Comparison of ENCODE assay signal across 8 cellular contexts in the genomic region with DNA sequence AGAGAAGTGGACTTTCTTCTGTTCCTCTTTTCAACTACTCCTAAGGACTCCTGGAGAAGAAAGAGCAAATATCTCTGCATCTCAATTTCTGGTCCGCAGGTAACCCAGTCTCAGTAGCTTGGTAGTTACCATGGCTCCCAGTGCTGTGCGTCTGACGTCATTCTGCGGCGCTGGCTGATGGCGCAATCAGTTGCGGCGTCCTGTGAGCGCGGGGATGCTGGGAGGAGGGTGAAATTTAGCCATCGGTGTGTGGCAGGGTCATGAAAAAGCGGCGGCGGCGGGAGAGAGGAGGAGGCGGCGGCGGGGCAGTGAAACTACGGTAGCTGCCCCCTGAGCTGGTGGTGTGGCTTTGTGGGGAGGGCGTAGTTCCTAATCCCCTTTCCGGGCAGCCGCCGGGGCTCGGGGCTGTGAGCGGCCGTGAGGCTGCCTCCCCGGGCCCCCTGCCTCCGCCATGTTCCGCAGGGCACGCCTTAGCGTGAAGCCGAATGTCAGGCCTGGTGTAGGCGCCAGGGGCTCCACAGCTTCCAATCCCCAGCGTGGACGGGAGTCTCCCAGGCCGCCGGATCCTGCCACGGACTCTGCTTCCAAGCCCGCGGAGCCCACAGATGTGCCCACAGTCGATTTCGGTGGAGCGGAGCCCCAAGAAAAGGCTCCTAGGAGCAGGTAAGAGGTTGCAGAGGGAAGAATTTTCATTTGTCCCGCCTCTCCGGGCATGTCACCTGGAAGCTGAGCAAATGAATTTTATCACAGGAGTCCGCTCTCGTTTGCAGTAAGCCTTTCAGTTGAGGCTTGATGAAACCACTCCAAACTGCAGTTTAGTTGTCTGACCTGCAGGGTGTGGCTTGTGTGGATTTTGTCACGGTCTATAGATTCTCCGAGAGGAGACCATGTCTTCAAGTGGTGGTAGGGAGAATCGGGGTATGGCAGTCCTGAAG. TPM values are rescaled to one million over a fixed set of nuclear protein-coding genes. Genes with fewer than 3 reads are reported as not detected.
DNase-seq lines count a peak whose midpoint lies in the region; ATAC-seq, FAIRE-seq and TF ChIP-seq lines count a peak whose summit lies in the region.

A gene with protein sequence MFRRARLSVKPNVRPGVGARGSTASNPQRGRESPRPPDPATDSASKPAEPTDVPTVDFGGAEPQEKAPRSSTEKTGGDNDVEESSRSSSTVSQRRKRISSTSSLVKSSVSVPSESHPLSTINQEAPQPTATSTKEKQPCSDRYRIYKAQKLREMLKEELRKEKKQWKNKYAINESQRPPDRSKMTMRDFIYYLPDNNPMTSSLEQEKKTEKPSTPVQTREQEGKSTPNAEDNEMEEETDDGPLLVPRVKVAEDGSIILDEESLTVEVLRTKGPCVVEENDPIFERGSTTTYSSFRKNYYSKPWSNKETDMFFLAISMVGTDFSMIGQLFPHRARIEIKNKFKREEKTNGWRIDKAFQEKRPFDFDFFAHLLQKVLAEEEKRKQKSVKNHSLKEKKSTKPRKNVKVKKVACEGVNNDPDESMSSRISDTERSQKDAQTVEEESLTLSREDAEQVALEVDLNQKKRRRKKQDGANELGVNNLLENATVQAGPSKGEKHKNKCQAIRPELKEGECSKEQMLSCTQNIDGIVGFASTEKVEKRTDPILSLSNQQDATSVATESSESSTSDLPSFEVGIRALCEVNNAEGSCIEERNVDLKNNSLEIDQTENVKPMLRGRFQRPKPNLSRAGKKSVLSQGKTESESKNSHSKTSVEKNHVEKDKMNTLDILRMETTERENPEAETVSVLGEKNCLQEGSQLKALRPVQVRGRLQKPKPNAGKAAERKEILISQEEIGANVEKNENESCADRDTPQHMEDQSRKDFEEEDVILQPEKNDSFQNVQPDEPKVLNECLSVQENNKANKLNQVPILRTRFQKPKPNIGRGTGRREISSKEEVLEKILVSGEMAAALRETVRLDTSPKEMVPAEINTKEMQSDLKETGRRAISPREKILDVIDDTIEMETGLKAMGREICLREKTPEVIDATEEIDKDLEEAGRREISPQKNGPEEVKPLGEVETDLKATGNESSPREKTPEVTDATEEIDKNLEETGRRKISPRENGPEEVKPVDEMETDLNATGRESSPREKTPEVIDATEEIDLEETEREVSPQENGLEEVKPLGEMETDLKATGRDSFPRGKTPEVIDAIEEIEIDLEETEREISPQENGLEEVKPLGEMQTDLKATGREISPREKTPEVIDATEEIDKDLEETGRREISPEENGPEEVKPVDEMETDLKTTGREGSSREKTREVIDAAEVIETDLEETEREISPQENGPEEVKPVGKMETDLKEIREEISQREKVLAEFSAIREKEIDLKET (N-terminal part only) (plus strand): TSS at position 225 of the 935 bp plus-strand sequence. CDS start 227 bp downstream, at position 452.

- H3K27me3 Mint-ChIP-seq in activated CD4-positive, alpha-beta T cell treated with anti-CD3 and anti-CD28 coated beads for 36 hours = peaks cover 6% of the 10 kb centered on the region

- peak; percentile 89 for ATAC-seq in HG03457 (IDR thresholded peaks at IDR 0.05; ENCODE audit: unreplicated experiment)
- peak; percentile 93 for ATAC-seq in activated CD4-positive, alpha-beta T cell treated with anti-CD3 and anti-CD28 coated beads for 36 hours

- peak within 1 kb of the TSS; percentile 99 for H3K27ac Mint-ChIP-seq in activated CD4-positive, alpha-beta T cell treated with anti-CD3 and anti-CD28 coated beads for 36 hours

- DNase-seq in BJ (ENCODE audit: low read depth) (peak; percentile 52), GM19239 (ENCODE audit: insufficient read length, low spot score) (peak; percentile 75), NCI-H524 (lab: John Stamatoyannopoulos, UW) (peak; percentile 85 to 88), choroid plexus epithelial cell (ENCODE audit: low read depth) (peak; percentile 95), kidney epithelial cell (ENCODE audit: low read depth) (peak; percentile 80)
- peak; percentile 99 for DNase-seq in activated CD4-positive, alpha-beta T cell treated with anti-CD3 and anti-CD28 coated beads for 36 hours
- peak; percentile 93 to 95 for DNase-seq in stimulated activated CD4-positive, alpha-beta T cell treated with anti-CD3 and anti-CD28 coated beads, Interleukin-15, amount 100 ng/mL, for 48 hours (ENCODE audit: low read depth in 2 of 2)

- H3K4me3 Mint-ChIP-seq in activated CD4-positive, alpha-beta T cell treated with anti-CD3 and anti-CD28 coated beads for 36 hours = peak within 1 kb of the TSS; percentile 93

- POLR2A ChIA-PET in BJ (lab: Charles Lee) = no interaction called here
- POLR2A ChIA-PET in activated CD4-positive, alpha-beta T cell treated with anti-CD3 and anti-CD28 coated beads for 36 hours (lab: Charles Lee) = interaction anchor here (0.9 to 1.1 kb wide), 2 partner anchors 86 to 1015 kb away, joined by 3 read pairs; no protein-coding TSS in a partner anchor

- no peaks in the 10 kb centered on the region for H3K9me3 Mint-ChIP-seq in activated CD4-positive, alpha-beta T cell treated with anti-CD3 and anti-CD28 coated beads for 36 hours (ENCODE audit: low read depth)

- H3K36me3 Mint-ChIP-seq in activated CD4-positive, alpha-beta T cell treated with anti-CD3 and anti-CD28 coated beads for 36 hours (ENCODE audit: low read depth) = peaks cover 27% of the 10 kb centered on the region

- TF ChIP-seq CTCF in BJ (IDR thresholded peaks at IDR 0.05; ENCODE audit: insufficient read depth, low read depth, low read length) = peak; percentile 31; the same call in 1 of the 2 replicates
- peak; percentile 53 for TF ChIP-seq CTCF in choroid plexus epithelial cell (conservative IDR thresholded peaks at IDR 0.05; ENCODE audit: low read depth, low read length)
- peak; percentile 17 for TF ChIP-seq CTCF in kidney epithelial cell (IDR thresholded peaks at IDR 0.05; ENCODE audit: insufficient read depth, low read length, poor library complexity, severe bottlenecking)

- peak; percentile 97 for FAIRE-seq in GM19239 (lab: Jason Lieb, UNC)

- H3K4me1 Mint-ChIP-seq in activated CD4-positive, alpha-beta T cell treated with anti-CD3 and anti-CD28 coated beads for 36 hours = peaks cover 20% of the 10 kb centered on the region

- H3K4me3 ChIP-seq in BJ (ENCODE audit: low read depth, low read length) (peak within 1 kb of the TSS; percentile 78), choroid plexus epithelial cell (ENCODE audit: low read depth, low read length) (peak within 1 kb of the TSS; percentile 76), kidney epithelial cell (ENCODE audit: low read depth, low read length) (peak within 1 kb of the TSS; percentile 83)

- no peaks in the 10 kb centered on the region for H3K36me3 ChIP-seq in BJ (ENCODE audit: control insufficient read depth, insufficient read depth, low read length)
- H3K36me3 ChIP-seq in kidney epithelial cell (ENCODE audit: control insufficient read depth, insufficient read depth, low read length) = peaks cover 1% of the 10 kb centered on the region

- CTCF ChIA-PET in BJ (lab: Yijun Ruan, JAX) = interaction anchor here (0.6 kb wide), 1 partner anchor 22 kb away, joined by 3 read pairs; no protein-coding TSS in a partner anchor
- CTCF ChIA-PET in activated CD4-positive, alpha-beta T cell treated with anti-CD3 and anti-CD28 coated beads for 36 hours (lab: Charles Lee) = interaction anchor here (0.8 to 1.0 kb wide), 2 partner anchors 20 to 125 kb away, joined by 3 to 4 read pairs; no protein-coding TSS in a partner anchor

- H3K27me3 ChIP-seq in BJ (ENCODE audit: control insufficient read depth, insufficient read depth, low read length) (0 out of 2 replicates have a peak, but pooled peaks cover 2% of the 10 kb centered on the region), kidney epithelial cell (ENCODE audit: control insufficient read depth, insufficient read depth, low read length) (peaks cover 2% of the 10 kb centered on the region)

- intact Hi-C loops in activated CD4-positive, alpha-beta T cell treated with anti-CD3 and anti-CD28 coated beads for 36 hours (cut with DNase I, micrococcal nuclease) = loop anchor here (1.0 to 10.0 kb wide), 3 partner anchors 131 to 849 kb away; a partner anchor contains a TSS

RNA-seq across cellular contexts. Expression of the gene that starts here (rescaled TPM):
- 3.7 and 8.3 TPM in 2 replicates for polyA plus RNA-seq in BJ (2011; rRNA removed)
- 5.9 and 7.6 TPM in 2 replicates for polyA minus RNA-seq in BJ (2011; rRNA and poly(A)+ RNA removed)
- total RNA-seq in activated CD4-positive, alpha-beta T cell treated with anti-CD3 and anti-CD28 coated beads for 36 hours = 10 to 100 TPM; 27.2 to 30.1 TPM
- 22.7 and 24.1 TPM in 2 replicates for total RNA-seq in kidney epithelial cell

Comparison
In these comparisons a context has a peak if more than half of its experiments do, and no peak if none do; other contexts are left out.
1. Peak in every context shown above with its lines: DNase-seq, ATAC-seq and H3K4me3 ChIP-seq.